Comparison of ENCODE assay signal across 1 cellular context in genomic region chr2:127560929-127561275, GRCh38.
TF ChIP-seq lines count a peak whose summit lies in the region.

No MANE protein-coding gene starts in this region.

TF ChIP-seq in HepG2, 621 proteins besides CTCF, POLR2A, EP300 and RAD21 (continued from another document):
- TF ChIP-seq TARDBP (CRISPR knock-in tag; IDR thresholded peaks at IDR 0.05) (0 out of 2 replicates have a peak, but pooled peaks have one; percentile 15), RFX5 (IDR thresholded peaks at IDR 0.05; ENCODE audit: low read depth, low read length) (no peak), NR2F2 (IDR thresholded peaks at IDR 0.05; ENCODE audit: borderline replicate concordance, low read depth) (no peak), ARID4A (CRISPR knock-in tag; IDR thresholded peaks at IDR 0.05; ENCODE audit: borderline replicate concordance) (0 out of 2 replicates have a peak, but pooled peaks have one; percentile 5), SMARCE1 (IDR thresholded peaks at IDR 0.05; ENCODE audit: borderline replicate concordance) (no peak), CHD2 (IDR thresholded peaks at IDR 0.05; ENCODE audit: low read depth, low read length) (no peak), PRMT3 (CRISPR knock-in tag; IDR thresholded peaks at IDR 0.05; ENCODE audit: borderline replicate concordance, low read depth) (no peak), EZH2 (conservative IDR thresholded peaks at IDR 0.05; ENCODE audit: low read depth, low read length) (no peak), GATA4 (IDR thresholded peaks at IDR 0.05; ENCODE audit: borderline replicate concordance, low read depth) (no peak), FOSL1 (CRISPR knock-in tag; IDR thresholded peaks at IDR 0.05; ENCODE audit: borderline replicate concordance) (no peak)
